In genomic region chr16:20851601-20852000, GRCh38 we compare ENCODE assay signal across 11 cellular contexts. TPM values are rescaled to one million over a fixed set of nuclear protein-coding genes. Genes with fewer than 3 reads are reported as not detected.
DNase-seq lines count a peak whose midpoint lies in the region; ATAC-seq, FAIRE-seq and TF ChIP-seq lines count a peak whose summit lies in the region.
"Had no signal": no experiment of that assay in that cellular context is flagged by ENCODE, and none has a peak within 500 bp of the region (broad histone marks: within the 10 kb centered on the region; RNA-seq: fewer than 3 reads in every experiment).

No MANE protein-coding gene starts in this region.

- H2AFZ ChIP-seq in osteoblast (ENCODE audit: low read length), result no peak overlapping the region

- peaks cover 44% of the 10 kb centered on the region for H3K4me1 ChIP-seq in osteoblast (ENCODE audit: insufficient read depth, low read length)

- no peaks in the 10 kb centered on the region for H4K20me1 ChIP-seq in osteoblast (ENCODE audit: insufficient read depth, low read length)

- H3K4me3 ChIP-seq in AG09309 (ENCODE audit: control insufficient read depth, low read depth, low read length), result no peak overlapping the region
- H3K4me3 ChIP-seq in foreskin fibroblast (ENCODE audit: low read depth in 1 of 2, low read length in 2 of 2), result no peak overlapping the region
- H3K4me3 ChIP-seq in osteoblast (ENCODE audit: insufficient read depth, low read length), result no peak overlapping the region
- H3K4me3 ChIP-seq: SK-N-MC had no signal

- TF ChIP-seq CTCF in AG09309 (IDR thresholded peaks at IDR 0.05; ENCODE audit: control insufficient read depth, insufficient read depth, low read depth, low read length, missing control alignments) (no peak), foreskin fibroblast (IDR thresholded peaks at IDR 0.05; ENCODE audit: low read depth, low read length) (no peak), osteoblast (IDR thresholded peaks at IDR 0.05; ENCODE audit: extremely low read depth, low read depth, low read length) (no peak)
- TF ChIP-seq CTCF in activated CD8-positive, alpha-beta T cell treated with anti-CD3 and anti-CD28 coated beads for 36 hours (IDR thresholded peaks at IDR 0.05), result no peak

- intact Hi-C loops in activated CD8-positive, alpha-beta T cell treated with anti-CD3 and anti-CD28 coated beads for 36 hours (cut with micrococcal nuclease), result no loop called here

- ATAC-seq in activated CD8-positive, alpha-beta T cell treated with anti-CD3 and anti-CD28 coated beads for 36 hours, result no peak
- no peak for ATAC-seq in GM18519 (IDR thresholded peaks at IDR 0.05; ENCODE audit: low FRiP score, unreplicated experiment)
- ATAC-seq in GM18498 (IDR thresholded peaks at IDR 0.05; ENCODE audit: unreplicated experiment), result no peak

- DNase-seq in AG09309 (ENCODE audit: low read depth) (peak; percentile 85), RCC 7860 (ENCODE audit: low spot score) (peak; percentile 12), foreskin fibroblast (peak; percentile 93 to 96), osteoblast (ENCODE audit: insufficient read length, low spot score, missing footprints) (peak; percentile 57), NCI-H128 (lab: John Stamatoyannopoulos, UW; ENCODE audit: unreplicated experiment) (no peak)
- no peak for DNase-seq in activated CD8-positive, alpha-beta T cell treated with anti-CD3 and anti-CD28 coated beads for 36 hours
- DNase-seq: DND-41 had no signal

- H3K79me2 ChIP-seq in osteoblast (ENCODE audit: insufficient read depth, low read length), result peaks cover 27% of the 10 kb centered on the region

- H3K4me1 Mint-ChIP-seq in activated CD8-positive, alpha-beta T cell treated with anti-CD3 and anti-CD28 coated beads for 36 hours (ENCODE audit: low read depth), result peaks cover 10% of the 10 kb centered on the region

- no peaks in the 10 kb centered on the region for H3K27me3 ChIP-seq in osteoblast (ENCODE audit: insufficient read depth, low read length)

- peak overlapping the region; percentile 40 for H3K4me2 ChIP-seq in osteoblast (ENCODE audit: insufficient read depth, low read length)

- H3K36me3 ChIP-seq in osteoblast (ENCODE audit: insufficient read depth, low read length), result peaks cover 22% of the 10 kb centered on the region

- no peak overlapping the region for H3K4me3 Mint-ChIP-seq in activated CD8-positive, alpha-beta T cell treated with anti-CD3 and anti-CD28 coated beads for 36 hours

- H3K27me3 Mint-ChIP-seq in activated CD8-positive, alpha-beta T cell treated with anti-CD3 and anti-CD28 coated beads for 36 hours, result no peaks in the 10 kb centered on the region

- POLR2A ChIA-PET in activated CD8-positive, alpha-beta T cell treated with anti-CD3 and anti-CD28 coated beads for 36 hours (lab: Charles Lee), result no interaction called here

- no peak overlapping the region for H3K27ac Mint-ChIP-seq in activated CD8-positive, alpha-beta T cell treated with anti-CD3 and anti-CD28 coated beads for 36 hours

- H3K27ac ChIP-seq in osteoblast (ENCODE audit: low read depth, low read length), result peak overlapping the region; percentile 53
- H3K27ac ChIP-seq: SK-N-MC had no signal

- H3K36me3 Mint-ChIP-seq in activated CD8-positive, alpha-beta T cell treated with anti-CD3 and anti-CD28 coated beads for 36 hours (ENCODE audit: low read depth), result peaks cover 2% of the 10 kb centered on the region

- no peaks in the 10 kb centered on the region for H3K9me3 ChIP-seq in osteoblast (ENCODE audit: low read depth, low read length)

- H3K9me3 Mint-ChIP-seq in activated CD8-positive, alpha-beta T cell treated with anti-CD3 and anti-CD28 coated beads for 36 hours, result no peaks in the 10 kb centered on the region

- CTCF ChIA-PET in activated CD8-positive, alpha-beta T cell treated with anti-CD3 and anti-CD28 coated beads for 36 hours (lab: Charles Lee), result interaction anchor here (1.4 to 4.6 kb wide), 6 partner anchors 39 to 233 kb away, joined by 3 to 30 read pairs (median 10); partner anchors contain the start of gene DCUN1D3

- no peak for FAIRE-seq in RCC 7860 (lab: Jason Lieb, UNC)
- FAIRE-seq: colon had no signal

RNA-seq across cellular contexts. Expression of gene REXO5, which starts 45.3 kb away (rescaled TPM):
- 3.6 and 6.2 TPM in 2 replicates for total RNA-seq in osteoblast
- total RNA-seq in activated CD8-positive, alpha-beta T cell treated with anti-CD3 and anti-CD28 coated beads for 36 hours, result 10 to 100 TPM; 16.4 to 20.4 TPM

RNA-seq across cellular contexts. Expression of gene ERI2, which starts 45.3 kb away (rescaled TPM):
- total RNA-seq in osteoblast, result 20.6 and 21.0 TPM in 2 replicates
- 10 to 100 TPM; 16.1 to 17.7 TPM for total RNA-seq in activated CD8-positive, alpha-beta T cell treated with anti-CD3 and anti-CD28 coated beads for 36 hours

RNA-seq across cellular contexts. Expression of gene DCUN1D3, which starts 48.6 kb away (rescaled TPM):
- total RNA-seq in osteoblast, result 26.2 and 33.7 TPM in 2 replicates
- total RNA-seq in activated CD8-positive, alpha-beta T cell treated with anti-CD3 and anti-CD28 coated beads for 36 hours, result 1 to 10 TPM; 5.9 to 6.9 TPM

RNA-seq across cellular contexts. Expression of gene LYRM1, which starts 49.0 kb away (rescaled TPM):
- 42.7 and 44.9 TPM in 2 replicates for total RNA-seq in osteoblast
- total RNA-seq in activated CD8-positive, alpha-beta T cell treated with anti-CD3 and anti-CD28 coated beads for 36 hours, result 10 to 100 TPM; 31.3 to 32.5 TPM

Comparison
In these comparisons a context has a peak if more than half of its experiments do, and no peak if none do; other contexts are left out.
1. DNase-seq: peak in AG09309 (single experiment), RCC 7860 (single experiment), foreskin fibroblast (2 of 2) and osteoblast (single experiment); none in activated CD8-positive, alpha-beta T cell treated with anti-CD3 and anti-CD28 coated beads for 36 hours (single experiment) and NCI-H128 (single experiment).